Comparison of ENCODE assay signal across 8 cellular contexts in genomic region chr2:9004338-9005204, GRCh38. TPM values are rescaled to one million over a fixed set of nuclear protein-coding genes. Genes with fewer than 3 reads are reported as not detected.
DNase-seq lines count a peak whose midpoint lies in the region; ATAC-seq and TF ChIP-seq lines count a peak whose summit lies in the region.

No MANE protein-coding gene starts in this region.

- H3K4me1 Mint-ChIP-seq in CD4-positive, CD25-positive, alpha-beta regulatory T cell = peaks cover 0 to 15% (median 2%) of the 10 kb centered on the region in 4 donors

- intact Hi-C loops in tibial artery (cut with DNase I; ENCODE audit: low total_unique reads) = loop anchor here (5.0 kb wide), 1 partner anchor 167 kb away; the partner anchor contains the start of gene KIDINS220

- no peak for DNase-seq in CD4-positive, CD25-positive, alpha-beta regulatory T cell
- DNase-seq in HT1080 (ENCODE audit: low read depth) = peak; percentile 32
- peak; percentile 30 for DNase-seq in astrocyte of the spinal cord (ENCODE audit: low read depth, low spot score)
- no peak for DNase-seq in tibial artery
- no peak for DNase-seq in cerebellum (ENCODE audit: low spot score)

- H3K4me1 ChIP-seq in CD4-positive, CD25-positive, alpha-beta regulatory T cell (ENCODE audit: control insufficient read depth, insufficient read depth, low read length, poor library complexity, severe bottlenecking) = peaks cover 9% of the 10 kb centered on the region
- H3K4me1 ChIP-seq in liver (ENCODE audit: control insufficient read depth in 4 of 4, insufficient read depth in 4 of 4, low read length in 3 of 4) (peaks cover 4 to 11% (median 10%) of the 10 kb centered on the region in 4 donors), tibial artery (peaks cover 0 to 23% (median 11%) of the 10 kb centered on the region in 4 donors)

- TF ChIP-seq CTCF in astrocyte of the spinal cord (IDR thresholded peaks at IDR 0.05; ENCODE audit: low read depth, low read length) (no peak), liver (IDR thresholded peaks at IDR 0.05; ENCODE audit: low read depth, low read length, missing input control) (no peak), tibial artery (IDR thresholded peaks at IDR 0.05) (no peak)

- peak overlapping the region in 1 of 3 donors; percentile 73 for H3K27ac Mint-ChIP-seq in CD4-positive, CD25-positive, alpha-beta regulatory T cell

- H3K9ac ChIP-seq in liver (ENCODE audit: low read depth in 1 of 2, low read length in 2 of 2) = no peak overlapping the region

- peaks cover 32% of the 10 kb centered on the region for H3K27me3 Mint-ChIP-seq in CD4-positive, CD25-positive, alpha-beta regulatory T cell

- H3K36me3 ChIP-seq in CD4-positive, CD25-positive, alpha-beta regulatory T cell (ENCODE audit: control insufficient read depth, insufficient read depth, low read length) = no peaks in the 10 kb centered on the region
- no peaks in the 10 kb centered on the region for H3K36me3 ChIP-seq in liver (ENCODE audit: control insufficient read depth in 4 of 4, insufficient read depth in 3 of 4, low read depth in 1 of 4, low read length in 3 of 4)
- no peaks in the 10 kb centered on the region for H3K36me3 ChIP-seq in tibial artery

- H3K27ac ChIP-seq in CD4-positive, CD25-positive, alpha-beta regulatory T cell (ENCODE audit: insufficient read depth, low read length, poor library complexity, severe bottlenecking) = peak overlapping the region; percentile 5
- no peak overlapping the region for H3K27ac ChIP-seq in liver (ENCODE audit: low read depth in 1 of 2, low read length in 2 of 2)
- peak overlapping the region; percentile 87 to 93 for H3K27ac ChIP-seq in tibial artery

- no peaks in the 10 kb centered on the region for H3K9me3 ChIP-seq in CD4-positive, CD25-positive, alpha-beta regulatory T cell (ENCODE audit: control insufficient read depth in 2 of 2, low read length in 2 of 2)
- no peaks in the 10 kb centered on the region for H3K9me3 ChIP-seq in liver (ENCODE audit: control insufficient read depth in 4 of 4, low read length in 3 of 4)
- no peaks in the 10 kb centered on the region for H3K9me3 ChIP-seq in tibial artery

- in situ Hi-C loops in astrocyte of the spinal cord (cut with HindIII; ENCODE audit: low sequenced_read_pairs) = no loop called here

- no peaks in the 10 kb centered on the region for H3K36me3 Mint-ChIP-seq in CD4-positive, CD25-positive, alpha-beta regulatory T cell

- whole genome bisulfite sequencing in liver = 41% methylated on average over 25 of the region's 25 CpGs

- H3K9me3 Mint-ChIP-seq in CD4-positive, CD25-positive, alpha-beta regulatory T cell = no peaks in the 10 kb centered on the region

- TF ChIP-seq RAD21 in liver (IDR thresholded peaks at IDR 0.05) = no peak

- peaks cover 18% of the 10 kb centered on the region for H3K27me3 ChIP-seq in CD4-positive, CD25-positive, alpha-beta regulatory T cell (ENCODE audit: control insufficient read depth, insufficient read depth, low read length)
- H3K27me3 ChIP-seq in liver (ENCODE audit: control insufficient read depth in 4 of 4, insufficient read depth in 4 of 4, low read length in 3 of 4) (peaks cover 0 to 7% (median 4%) of the 10 kb centered on the region in 4 donors), tibial artery (no peaks in the 10 kb centered on the region)

- ATAC-seq in CD4-positive, CD25-positive, alpha-beta regulatory T cell (ENCODE audit: low read depth in 2 of 2) = no peak
- ATAC-seq in GM18873 (IDR thresholded peaks at IDR 0.05; ENCODE audit: low FRiP score, unreplicated experiment) (no peak), HG03045 (IDR thresholded peaks at IDR 0.05; ENCODE audit: unreplicated experiment) (no peak)

- H3K4me3 ChIP-seq in CD4-positive, CD25-positive, alpha-beta regulatory T cell (ENCODE audit: low read depth, low read length) = no peak overlapping the region
- H3K4me3 ChIP-seq in astrocyte of the spinal cord (ENCODE audit: low read depth, low read length) (peak overlapping the region; percentile 73), liver (ENCODE audit: low read depth in 1 of 3, low read length in 3 of 3) (peak overlapping the region in 2 of 3 donors; percentile 44 to 76), tibial artery (peak overlapping the region; percentile 66 to 82)

- peak overlapping the region; percentile 78 to 87 (median 82) for H3K4me3 Mint-ChIP-seq in CD4-positive, CD25-positive, alpha-beta regulatory T cell

TF ChIP-seq in liver, 16 proteins besides CTCF, POLR2A, EP300 and RAD21:
- TF ChIP-seq EGR1 (IDR thresholded peaks at IDR 0.05; ENCODE audit: low read depth in 2 of 2) = no peak
- TF ChIP-seq RXRA (IDR thresholded peaks at IDR 0.05) = peak in 1 of 2 donors; percentile 28
- TF ChIP-seq FOXA2 (IDR thresholded peaks at IDR 0.05) = no peak
- no peak for TF ChIP-seq GABPA (IDR thresholded peaks at IDR 0.05 in 1 of 2, conservative IDR thresholded peaks at IDR 0.05 in 1 of 2)
- no peak for TF ChIP-seq YY1 (IDR thresholded peaks at IDR 0.05)

RNA-seq across cellular contexts. Expression of gene MBOAT2, which starts 1.1 kb away (rescaled TPM):
- total RNA-seq in CD4-positive, CD25-positive, alpha-beta regulatory T cell = 2.9 TPM
- polyA plus RNA-seq in CD4-positive, CD25-positive, alpha-beta regulatory T cell = under 1 TPM in 2 of 4 donors, not detected in 2; 0.19 to 0.56 TPM
- 26.4 and 35.4 TPM in 2 replicates for total RNA-seq in HT1080 (2014; rRNA removed; shearing (Covaris generic))
- 30.0 and 31.8 TPM in 2 replicates for polyA plus RNA-seq in HT1080 (2015; cell fraction: cytosol; rRNA removed)
- polyA plus RNA-seq in HT1080 (2015; cell fraction: nucleus; rRNA removed) = 79.1 and 88.1 TPM in 2 replicates
- total RNA-seq in liver (10 to 100 TPM in 1 of 2 donors, 1 to 10 TPM in 1; 5.0 to 65.5 TPM), cerebellum (129 TPM)
- 1 to 10 TPM in 1 of 2 donors, under 1 TPM in 1; 0.57 to 1.4 TPM for polyA plus RNA-seq in liver

Comparison
In these comparisons a context has a peak if more than half of its experiments do, and no peak if none do; other contexts are left out.
1. DNase-seq: peak in HT1080 (single experiment) and astrocyte of the spinal cord (single experiment); none in CD4-positive, CD25-positive, alpha-beta regulatory T cell (0 of 3), tibial artery (0 of 2) and cerebellum (single experiment).
2. H3K27ac ChIP-seq: peak in CD4-positive, CD25-positive, alpha-beta regulatory T cell (single experiment) and tibial artery (2 of 2); none in liver (0 of 2).